In genomic region chr2:235711527-235711926, GRCh38 we compare ENCODE assay signal across 23 cellular contexts.
DNase-seq lines count a peak whose midpoint lies in the region; ATAC-seq, FAIRE-seq and TF ChIP-seq lines count a peak whose summit lies in the region.
"Had no signal": no experiment of that assay in that cellular context is flagged by ENCODE, and none has a peak within 500 bp of the region (broad histone marks: within the 10 kb centered on the region; RNA-seq: fewer than 3 reads in every experiment).

No MANE protein-coding gene starts in this region.

- H3K36me3 Mint-ChIP-seq in type B pancreatic cell: peaks cover 23% of the 10 kb centered on the region
- H3K36me3 Mint-ChIP-seq: IgD-negative memory B cell had no signal

- H3K4me3 ChIP-seq in PC-9 (no peak overlapping the region), sigmoid colon (no peak overlapping the region)
- H3K4me3 ChIP-seq: BLaER1, Peyer's patch, SJSA1 had no signal

- no peaks in the 10 kb centered on the region for H3K27me3 ChIP-seq in PC-9 (ENCODE audit: insufficient read depth, low read depth)
- no peaks in the 10 kb centered on the region for H3K27me3 ChIP-seq in sigmoid colon
- H3K27me3 ChIP-seq: BLaER1, Peyer's patch, SJSA1 had no signal

- CTCF ChIA-PET in PC-9 (lab: Charles Lee): no interaction called here

- DNase-seq in PC-9 (no peak), midbrain (lab: John Stamatoyannopoulos, UW) (peak; percentile 25), sigmoid colon (peak; percentile 48), type B pancreatic cell (ENCODE audit: extremely low spot score, unreplicated experiment) (no peak), GM19239 (ENCODE audit: insufficient read length, low spot score) (no peak)
- no peak for DNase-seq in activated CD4-positive, alpha-beta T cell treated with anti-CD3 and anti-CD28 coated beads, Interleukin-2, amount 50 U/mL, for 48 hours
- DNase-seq in stimulated activated naive CD8-positive, alpha-beta T cell treated with anti-CD3 and anti-CD28 coated beads, Interleukin-15, amount 100 ng/mL, for 72 hours: no peak
- DNase-seq: CD4-positive, alpha-beta T cell; COR-L47; DMS79 treated with DMSO at 0.1 percent for 48 hours; GOT3; HCEC 1CT; NCI-H1105; NCI-H146; NCI-H2029 treated with DMSO at 0.1 percent for 48 hours; NCI-H2171 treated with DMSO at 0.1 percent for 48 hours; NCI-H524 treated with DMSO at 0.1 percent for 48 hours; NCI-H82 had no signal

- intact Hi-C loops in PC-9 (cut with micrococcal nuclease; ENCODE audit: unreplicated experiment) (no loop called here), sigmoid colon (cut with DNase I) (no loop called here)

- H3K4me3 Mint-ChIP-seq in type B pancreatic cell: no peak overlapping the region
- H3K4me3 Mint-ChIP-seq in stimulated activated naive CD8-positive, alpha-beta T cell treated with anti-CD3 and anti-CD28 coated beads, Interleukin-15, amount 100 ng/mL, for 72 hours: no peak overlapping the region
- H3K4me3 Mint-ChIP-seq: CD4-positive, alpha-beta T cell; IgD-negative memory B cell had no signal

- no peak overlapping the region for H2AFZ ChIP-seq in PC-9

- no peak for FAIRE-seq in GM19239 (lab: Jason Lieb, UNC)

- H3K4me1 ChIP-seq in PC-9 (replicated peaks; ENCODE audit: insufficient read depth) (peaks cover 47% of the 10 kb centered on the region), sigmoid colon (peaks cover 0 to 4% (median 0%) of the 10 kb centered on the region in 4 donors)

- H3K79me2 ChIP-seq in PC-9 (ENCODE audit: low read depth): peaks cover 88% of the 10 kb centered on the region

- H3K27me3 Mint-ChIP-seq in type B pancreatic cell: no peaks in the 10 kb centered on the region
- no peaks in the 10 kb centered on the region for H3K27me3 Mint-ChIP-seq in stimulated activated naive CD8-positive, alpha-beta T cell treated with anti-CD3 and anti-CD28 coated beads, Interleukin-15, amount 100 ng/mL, for 72 hours

- H4K20me1 ChIP-seq in PC-9 (ENCODE audit: insufficient read depth): no peaks in the 10 kb centered on the region

- TF ChIP-seq CTCF in PC-9 (conservative IDR thresholded peaks at IDR 0.05): no peak
- TF ChIP-seq CTCF in sigmoid colon (IDR thresholded peaks at IDR 0.05): no peak
- TF ChIP-seq CTCF in type B pancreatic cell (conservative IDR thresholded peaks at IDR 0.05): no peak

- H3K9me3 Mint-ChIP-seq in type B pancreatic cell: peaks cover 5% of the 10 kb centered on the region
- no peaks in the 10 kb centered on the region for H3K9me3 Mint-ChIP-seq in stimulated activated naive CD8-positive, alpha-beta T cell treated with anti-CD3 and anti-CD28 coated beads, Interleukin-15, amount 100 ng/mL, for 72 hours
- H3K9me3 Mint-ChIP-seq: CD4-positive, alpha-beta T cell had no signal

- BruUV-seq in PC-9 (replicated peaks; lab: Mats Ljungman, UMichigan): no TSS peak

- TF ChIP-seq POLR2A in sigmoid colon (IDR thresholded peaks at IDR 0.05): no peak

- H3K27ac Mint-ChIP-seq in type B pancreatic cell: no peak overlapping the region
- H3K27ac Mint-ChIP-seq in stimulated activated naive CD8-positive, alpha-beta T cell treated with anti-CD3 and anti-CD28 coated beads, Interleukin-15, amount 100 ng/mL, for 72 hours: no peak overlapping the region
- H3K27ac Mint-ChIP-seq: CD4-positive, alpha-beta T cell; IgD-negative memory B cell had no signal

- WGBS in sigmoid colon, 2 donors: 88% methylated on average over 11 of the region's 11 CpGs

- H3F3A ChIP-seq in PC-9 (ENCODE audit: insufficient read depth, low read depth): peaks cover 31% of the 10 kb centered on the region

- TF ChIP-seq EP300 in sigmoid colon (IDR thresholded peaks at IDR 0.05): no peak

- H3K4me2 ChIP-seq in PC-9: no peak overlapping the region
- H3K4me2 ChIP-seq: BLaER1 had no signal

- ATAC-seq in stimulated activated naive CD8-positive, alpha-beta T cell treated with anti-CD3 and anti-CD28 coated beads, Interleukin-15, amount 100 ng/mL, for 72 hours: no peak

- H3K9me3 ChIP-seq in PC-9 (ENCODE audit: insufficient read depth, low read depth): no peaks in the 10 kb centered on the region
- no peaks in the 10 kb centered on the region for H3K9me3 ChIP-seq in sigmoid colon
- H3K9me3 ChIP-seq: BLaER1, Peyer's patch, SJSA1 had no signal

- POLR2A ChIA-PET in PC-9 (lab: Charles Lee; ENCODE audit: unreplicated experiment): no interaction called here

- H3K36me3 ChIP-seq in PC-9 (ENCODE audit: low read depth) (peaks cover 15% of the 10 kb centered on the region), sigmoid colon (peaks cover 0 to 8% (median 0%) of the 10 kb centered on the region in 4 donors)

- peaks cover 45% of the 10 kb centered on the region for H3K4me1 Mint-ChIP-seq in type B pancreatic cell (ENCODE audit: unreplicated experiment)
- no peaks in the 10 kb centered on the region for H3K4me1 Mint-ChIP-seq in stimulated activated naive CD8-positive, alpha-beta T cell treated with anti-CD3 and anti-CD28 coated beads, Interleukin-15, amount 100 ng/mL, for 72 hours
- H3K4me1 Mint-ChIP-seq: IgD-negative memory B cell had no signal

- H3K9me2 ChIP-seq in PC-9 (ENCODE audit: insufficient read depth): no peaks in the 10 kb centered on the region

- peak overlapping the region; percentile 96 for H3K27ac ChIP-seq in PC-9
- peak overlapping the region; percentile 75 for H3K27ac ChIP-seq in cingulate gyrus (ENCODE audit: low read depth, low read length)
- H3K27ac ChIP-seq in sigmoid colon: no peak overlapping the region
- H3K27ac ChIP-seq: BLaER1, Peyer's patch, SJSA1 had no signal

Comparison
In these comparisons a context has a peak if more than half of its experiments do, and no peak if none do; other contexts are left out.
1. DNase-seq: peak in midbrain (single experiment) and sigmoid colon (single experiment); none in PC-9 (0 of 2), activated CD4-positive, alpha-beta T cell treated with anti-CD3 and anti-CD28 coated beads, Interleukin-2, amount 50 U/mL, for 48 hours (0 of 2), type B pancreatic cell (single experiment), GM19239 (single experiment) and stimulated activated naive CD8-positive, alpha-beta T cell treated with anti-CD3 and anti-CD28 coated beads, Interleukin-15, amount 100 ng/mL, for 72 hours (0 of 2).
2. H3K27ac ChIP-seq: peak in PC-9 (single experiment) and cingulate gyrus (single experiment); none in sigmoid colon (0 of 4).